In genomic region chrX:39260965-39261364, GRCh38 we compare ENCODE assay signal across 13 cellular contexts.
DNase-seq lines count a peak whose midpoint lies in the region; ATAC-seq and TF ChIP-seq lines count a peak whose summit lies in the region.
"Had no signal": no experiment of that assay in that cellular context is flagged by ENCODE, and none has a peak within 500 bp of the region (broad histone marks: within the 10 kb centered on the region; RNA-seq: fewer than 3 reads in every experiment).

No MANE protein-coding gene starts in this region.

- TF ChIP-seq CTCF in epithelial cell of esophagus (IDR thresholded peaks at IDR 0.05; ENCODE audit: insufficient read depth, low read depth, low read length, missing control alignments) (no peak), right atrium auricular region (IDR thresholded peaks at IDR 0.05) (no peak), BE2C (IDR thresholded peaks at IDR 0.05; ENCODE audit: low read depth, low read length) (no peak)

- H3K36me3 Mint-ChIP-seq in activated T-cell treated with anti-CD3 and anti-CD28 coated beads, Interleukin-2, amount 50 U/mL, for 72 hours (ENCODE audit: insufficient read depth in 2 of 2), result peaks cover 5% of the 10 kb centered on the region in 2 donors
- H3K36me3 Mint-ChIP-seq: natural killer cell treated with Interleukin-12 subunit alpha and Interleukin-12 subunit beta and Interleukin-15 and Interleukin-18, amount 100 ng/mL, for 72 hours had no signal

- peaks cover 44% of the 10 kb centered on the region for H3K4me1 Mint-ChIP-seq in activated T-cell treated with anti-CD3 and anti-CD28 coated beads, Interleukin-2, amount 50 U/mL, for 72 hours (ENCODE audit: low read depth)

- ATAC-seq in activated T-cell treated with anti-CD3 and anti-CD28 coated beads, Interleukin-2, amount 50 U/mL, for 72 hours (replicated peaks in 1 of 2), result peak; percentile 61 to 64
- no peak for ATAC-seq in HG02885 (IDR thresholded peaks at IDR 0.05; ENCODE audit: poor library complexity, unreplicated experiment)
- ATAC-seq: natural killer cell treated with Interleukin-12 subunit alpha and Interleukin-12 subunit beta and Interleukin-15 and Interleukin-18, amount 100 ng/mL, for 72 hours had no signal

- no peaks in the 10 kb centered on the region for H3K27me3 Mint-ChIP-seq in activated T-cell treated with anti-CD3 and anti-CD28 coated beads, Interleukin-2, amount 50 U/mL, for 72 hours (ENCODE audit: low read depth)

- H3K4me3 ChIP-seq in epithelial cell of esophagus (ENCODE audit: low read length) (no peak overlapping the region), right atrium auricular region (no peak overlapping the region), BE2C (ENCODE audit: low read depth, low read length) (no peak overlapping the region)
- H3K4me3 ChIP-seq: colonic mucosa had no signal

- no peaks in the 10 kb centered on the region for H3K27me3 ChIP-seq in right atrium auricular region
- no peaks in the 10 kb centered on the region for H3K27me3 ChIP-seq in BE2C

- H3K27ac Mint-ChIP-seq in activated T-cell treated with anti-CD3 and anti-CD28 coated beads, Interleukin-2, amount 50 U/mL, for 72 hours, result no peak overlapping the region
- H3K27ac Mint-ChIP-seq: natural killer cell treated with Interleukin-12 subunit alpha and Interleukin-12 subunit beta and Interleukin-15 and Interleukin-18, amount 100 ng/mL, for 72 hours had no signal

- no peak overlapping the region for H3K4me3 Mint-ChIP-seq in activated T-cell treated with anti-CD3 and anti-CD28 coated beads, Interleukin-2, amount 50 U/mL, for 72 hours
- H3K4me3 Mint-ChIP-seq: natural killer cell treated with Interleukin-12 subunit alpha and Interleukin-12 subunit beta and Interleukin-15 and Interleukin-18, amount 100 ng/mL, for 72 hours had no signal

- H3K27ac ChIP-seq in right atrium auricular region, result no peak overlapping the region
- H3K27ac ChIP-seq: colonic mucosa had no signal

- H3K4me1 ChIP-seq in right atrium auricular region (no peaks in the 10 kb centered on the region), BE2C (no peaks in the 10 kb centered on the region)
- H3K4me1 ChIP-seq: colonic mucosa had no signal

- H3K9me3 Mint-ChIP-seq in activated T-cell treated with anti-CD3 and anti-CD28 coated beads, Interleukin-2, amount 50 U/mL, for 72 hours, result peaks cover 2 to 4% of the 10 kb centered on the region in 2 donors
- H3K9me3 Mint-ChIP-seq: natural killer cell treated with Interleukin-12 subunit alpha and Interleukin-12 subunit beta and Interleukin-15 and Interleukin-18, amount 100 ng/mL, for 72 hours had no signal

- H3K36me3 ChIP-seq in right atrium auricular region (no peaks in the 10 kb centered on the region), BE2C (no peaks in the 10 kb centered on the region)
- H3K36me3 ChIP-seq: colonic mucosa had no signal

- H3K9me3 ChIP-seq in right atrium auricular region, result peaks cover 0 to 9% of the 10 kb centered on the region in 2 donors
- H3K9me3 ChIP-seq in BE2C, result no peaks in the 10 kb centered on the region
- H3K9me3 ChIP-seq: colonic mucosa had no signal

- no peak for DNase-seq in activated T-cell treated with anti-CD3 and anti-CD28 coated beads, Interleukin-2, amount 50 U/mL, for 72 hours
- DNase-seq in activated T-cell treated with anti-CD3 and anti-CD28 coated beads, Interleukin-2, amount 50 U/mL, for 48 hours, result no peak
- DNase-seq in NCI-H69 (lab: John Stamatoyannopoulos, UW) (peak; percentile 36), epithelial cell of esophagus (ENCODE audit: low read depth) (peak; percentile 44), renal cortical epithelial cell (ENCODE audit: low read depth) (peak; percentile 49), right atrium auricular region (ENCODE audit: low spot score) (no peak), BE2C (no peak)
- DNase-seq: activated CD4-positive, alpha-beta T cell treated with anti-CD3 and anti-CD28 coated beads, Interleukin-2, amount 50 U/mL, for 1 hour; activated T-cell treated with anti-CD3 and anti-CD28 coated beads for 4 hours; colonic mucosa; T-helper 9 cell had no signal

Comparison
In these comparisons a context has a peak if more than half of its experiments do, and no peak if none do; other contexts are left out.
1. DNase-seq: peak in NCI-H69 (single experiment), epithelial cell of esophagus (single experiment) and renal cortical epithelial cell (single experiment); none in activated T-cell treated with anti-CD3 and anti-CD28 coated beads, Interleukin-2, amount 50 U/mL, for 72 hours (0 of 2), activated T-cell treated with anti-CD3 and anti-CD28 coated beads, Interleukin-2, amount 50 U/mL, for 48 hours (0 of 2), right atrium auricular region (single experiment) and BE2C (single experiment).